9 cellular contexts compared by ENCODE assay signal in the genomic region with DNA sequence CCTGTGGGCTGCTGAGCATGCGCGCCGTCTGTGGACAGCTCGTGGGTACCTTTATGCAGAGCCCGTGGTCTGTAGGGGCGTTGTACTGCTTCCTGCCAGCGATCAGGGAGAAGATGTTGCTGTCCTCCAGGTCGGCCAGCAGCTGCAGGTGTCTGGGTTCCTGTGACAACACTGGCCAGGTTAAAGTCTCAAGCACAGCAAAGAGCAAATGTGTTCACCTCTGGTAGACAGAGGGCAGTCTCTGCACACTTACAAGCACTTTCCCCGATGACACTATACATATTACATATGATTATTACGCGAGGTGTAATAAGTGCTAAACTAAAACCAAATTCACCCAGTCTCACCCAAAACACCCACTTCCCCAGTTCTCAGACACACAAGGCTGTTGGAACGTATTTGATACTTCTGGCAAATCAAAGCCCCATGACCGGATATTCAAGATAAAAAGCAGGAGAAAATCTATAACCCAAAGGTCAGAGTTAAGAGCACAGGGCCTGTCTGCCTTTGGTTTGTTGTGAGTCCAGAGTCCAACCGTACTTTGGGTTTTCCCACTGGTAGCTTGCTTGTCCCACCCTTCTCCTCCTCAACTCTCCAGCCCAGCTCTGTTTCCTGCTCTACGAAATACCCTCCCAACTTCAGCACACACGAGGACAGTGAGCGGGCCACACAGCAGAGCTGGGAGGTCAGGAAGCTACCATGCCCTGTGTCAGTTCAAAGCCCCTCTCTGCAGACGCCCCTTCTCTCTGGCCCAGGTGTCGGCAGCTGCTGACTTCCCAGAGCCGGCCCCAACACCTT. TPM values are rescaled to one million over a fixed set of nuclear protein-coding genes. Genes with fewer than 3 reads are reported as not detected.
DNase-seq lines count a peak whose midpoint lies in the region; ATAC-seq and TF ChIP-seq lines count a peak whose summit lies in the region.
"Had no signal": no experiment of that assay in that cellular context is flagged by ENCODE, and none has a peak within 500 bp of the region (broad histone marks: within the 10 kb centered on the region; RNA-seq: fewer than 3 reads in every experiment).

No MANE protein-coding gene starts in this region.

- no peak overlapping the region for H3K4me3 ChIP-seq in DOHH2 (ENCODE audit: low read length)

- peak overlapping the region in 6 of 10 donors; percentile 19 to 63 (median 32) for H3K27ac Mint-ChIP-seq in naive thymus-derived CD8-positive, alpha-beta T cell
- H3K27ac Mint-ChIP-seq in endothelial cell (ENCODE audit: unreplicated experiment) = no peak overlapping the region

- H3K4me1 Mint-ChIP-seq in naive thymus-derived CD8-positive, alpha-beta T cell = peaks cover 13 to 28% (median 23%) of the 10 kb centered on the region in 4 donors
- H3K4me1 Mint-ChIP-seq in endothelial cell (ENCODE audit: unreplicated experiment) = no peaks in the 10 kb centered on the region

- DNase-seq in NCI-H146 (lab: John Stamatoyannopoulos, UW) = peak; percentile 73
- DNase-seq in dermis blood vessel endothelial cell = peak; percentile 12
- DNase-seq in naive thymus-derived CD8-positive, alpha-beta T cell = peak in 3 of 10 donors; percentile 12 to 23 (median 18)
- no peak for DNase-seq in endothelial cell (ENCODE audit: low spot score)
- DNase-seq in OCI-M2 (lab: John Stamatoyannopoulos, UW; ENCODE audit: unreplicated experiment) = no peak
- DNase-seq: activated T-cell treated with anti-CD3 and anti-CD28 coated beads for 4 hours had no signal

- H3K4me1 ChIP-seq in DOHH2 (ENCODE audit: control insufficient read depth, low read length) = no peaks in the 10 kb centered on the region

- no peaks in the 10 kb centered on the region for H3K9me2 ChIP-seq in DOHH2 (replicated peaks; ENCODE audit: control insufficient read depth, low read length)

- H3K79me2 ChIP-seq in DOHH2 (ENCODE audit: control insufficient read depth, low read length) = no peaks in the 10 kb centered on the region

- H3K36me3 ChIP-seq in DOHH2 (ENCODE audit: control insufficient read depth, low read length) = no peaks in the 10 kb centered on the region

- ATAC-seq in naive thymus-derived CD8-positive, alpha-beta T cell = no peak
- no peak for ATAC-seq in HG03135 (IDR thresholded peaks at IDR 0.05; ENCODE audit: unreplicated experiment)
- no peak for ATAC-seq in HG03097 (IDR thresholded peaks at IDR 0.05; ENCODE audit: low FRiP score, unreplicated experiment)

- POLR2A ChIA-PET in naive thymus-derived CD8-positive, alpha-beta T cell (lab: Charles Lee) = no interaction called here

- H3K4me3 Mint-ChIP-seq in naive thymus-derived CD8-positive, alpha-beta T cell = no peak overlapping the region
- H3K4me3 Mint-ChIP-seq in endothelial cell (ENCODE audit: unreplicated experiment) = no peak overlapping the region

- no peaks in the 10 kb centered on the region for H3K9me3 ChIP-seq in DOHH2 (ENCODE audit: control insufficient read depth, insufficient read depth, low read length)

- H4K20me1 ChIP-seq in DOHH2 (ENCODE audit: control insufficient read depth, insufficient read depth, low read depth, low read length) = no peaks in the 10 kb centered on the region

- TF ChIP-seq CTCF in DOHH2 (IDR thresholded peaks at IDR 0.05; ENCODE audit: low read depth, low read length, poor library complexity, severe bottlenecking) (peak; percentile 29), endothelial cell (IDR thresholded peaks at IDR 0.05; ENCODE audit: unreplicated experiment) (no peak)

- H3K4me2 ChIP-seq in DOHH2 (ENCODE audit: low read length) = no peak overlapping the region

- H3K27me3 ChIP-seq in DOHH2 (ENCODE audit: control insufficient read depth, low read length) = peaks cover 18% of the 10 kb centered on the region

- H3K9me3 Mint-ChIP-seq in naive thymus-derived CD8-positive, alpha-beta T cell = peaks cover 0 to 4% (median 0%) of the 10 kb centered on the region in 9 donors
- H3K9me3 Mint-ChIP-seq in endothelial cell (ENCODE audit: unreplicated experiment) = no peaks in the 10 kb centered on the region

- no peak overlapping the region for H3K27ac ChIP-seq in DOHH2 (ENCODE audit: low read depth, low read length)

- H3F3A ChIP-seq in DOHH2 (ENCODE audit: control insufficient read depth, insufficient read depth) = no peaks in the 10 kb centered on the region

- no peaks in the 10 kb centered on the region for H3K36me3 Mint-ChIP-seq in naive thymus-derived CD8-positive, alpha-beta T cell
- H3K36me3 Mint-ChIP-seq in endothelial cell (ENCODE audit: low read depth, unreplicated experiment) = peaks cover 48% of the 10 kb centered on the region

- H3K27me3 Mint-ChIP-seq in naive thymus-derived CD8-positive, alpha-beta T cell = peaks cover 0 to 3% (median 0%) of the 10 kb centered on the region in 5 donors
- peaks cover 6% of the 10 kb centered on the region for H3K27me3 Mint-ChIP-seq in endothelial cell (ENCODE audit: unreplicated experiment)

RNA-seq across cellular contexts. Expression of gene DDC, which starts 49.7 kb away (rescaled TPM):
- total RNA-seq in dermis blood vessel endothelial cell (0.17 TPM in 1 of 2 replicates, not detected in the other), endothelial cell (ENCODE audit: unreplicated experiment) (not detected)
- not detected for total RNA-seq in naive thymus-derived CD8-positive, alpha-beta T cell
- polyA plus RNA-seq in naive thymus-derived CD8-positive, alpha-beta T cell = not detected

Comparison
In these comparisons a context has a peak if more than half of its experiments do, and no peak if none do; other contexts are left out.
1. DNase-seq: peak in NCI-H146 (single experiment) and dermis blood vessel endothelial cell (single experiment); none in endothelial cell (single experiment) and OCI-M2 (single experiment).